8 cellular contexts compared by ENCODE assay signal in the genomic region with DNA sequence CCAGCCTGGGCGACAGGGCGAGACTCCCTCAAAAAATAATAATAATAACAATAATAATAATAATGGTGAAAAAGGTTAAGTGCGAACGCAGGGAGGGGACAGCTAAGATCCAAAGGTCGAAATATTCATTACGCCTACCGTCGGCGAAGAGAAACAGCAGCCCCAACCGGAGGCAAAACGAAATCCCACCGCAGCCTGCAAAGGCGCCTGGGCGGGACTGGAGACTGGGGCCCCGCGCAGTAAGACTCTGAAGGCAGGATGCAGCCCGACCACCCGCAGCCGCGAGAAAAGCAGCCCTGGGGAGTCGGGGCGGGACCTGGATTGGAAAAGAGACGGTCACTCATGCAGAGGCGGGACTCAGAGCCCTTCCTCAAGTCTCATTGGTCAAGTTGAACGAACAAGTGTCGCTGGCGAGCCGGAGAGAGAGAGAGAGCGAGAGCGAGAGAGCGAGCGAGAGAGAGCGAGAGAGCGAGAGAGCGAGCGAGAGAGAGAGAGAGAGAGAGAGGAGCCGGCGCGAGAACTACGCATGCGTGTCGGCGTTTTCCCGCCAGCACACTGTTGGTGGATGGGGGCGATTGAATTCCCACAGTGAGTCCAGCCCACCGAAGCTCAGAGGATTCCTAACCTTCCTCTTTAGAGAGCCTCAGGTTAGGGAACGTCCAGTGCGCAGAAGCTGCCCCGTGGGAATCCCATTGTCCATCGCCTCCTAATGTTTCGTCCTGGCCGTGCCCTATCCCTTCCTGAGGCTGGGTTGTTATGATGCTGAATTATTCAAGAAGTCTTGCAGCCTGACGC. TPM values are rescaled to one million over a fixed set of nuclear protein-coding genes. Genes with fewer than 3 reads are reported as not detected.
DNase-seq lines count a peak whose midpoint lies in the region; ATAC-seq and TF ChIP-seq lines count a peak whose summit lies in the region.

No MANE protein-coding gene starts in this region.

- 1% methylated on average over 26 of the region's 53 CpGs for WGBS in right lobe of liver (ENCODE audit: insufficient coverage, low coverage, low lambda C conversion rate, missing lambda C conversion rate)

- peaks cover 5% of the 10 kb centered on the region for H3K27me3 Mint-ChIP-seq in CD4-positive, alpha-beta T cell

- TF ChIP-seq CTCF in CD4-positive, alpha-beta T cell (IDR thresholded peaks at IDR 0.05): peak; percentile 56
- TF ChIP-seq CTCF in right lobe of liver (IDR thresholded peaks at IDR 0.05): peak in 1 of 4 donors; percentile 91

- no peaks in the 10 kb centered on the region for H3K9me3 Mint-ChIP-seq in CD4-positive, alpha-beta T cell

- peak overlapping the region; percentile 66 for H3K27ac ChIP-seq in CD4-positive, alpha-beta T cell (ENCODE audit: low read depth, low read length)
- peak overlapping the region; percentile 77 to 89 (median 85) for H3K27ac ChIP-seq in right lobe of liver

- CTCF ChIA-PET in CD4-positive, alpha-beta T cell (lab: Charles Lee): interaction anchor here (0.9 to 2.2 kb wide), 11 partner anchors 17 to 160 kb away, joined by 3 to 11 read pairs (median 5); a partner anchor contains a TSS

- POLR2A ChIA-PET in CD4-positive, alpha-beta T cell (lab: Charles Lee): interaction anchor here (0.6 to 2.3 kb wide), 16 partner anchors 11 to 363 kb away, joined by 3 to 22 read pairs (median 4); a partner anchor contains a TSS

- ATAC-seq in CD4-positive, alpha-beta T cell (ENCODE audit: poor library complexity): peak; percentile 92
- ATAC-seq in GM19395 (IDR thresholded peaks at IDR 0.05; ENCODE audit: unreplicated experiment) (peak; percentile 83), HG03558 (IDR thresholded peaks at IDR 0.05; ENCODE audit: extremely low read depth, unreplicated experiment) (peak; percentile 66), right lobe of liver (peak; percentile 89 to 94 (median 94))

- H3K4me1 ChIP-seq in right lobe of liver: peaks cover 0 to 12% (median 2%) of the 10 kb centered on the region in 4 donors

- peaks cover 11% of the 10 kb centered on the region for H3K36me3 Mint-ChIP-seq in CD4-positive, alpha-beta T cell (ENCODE audit: low read depth)

- H3K27me3 ChIP-seq in CD4-positive, alpha-beta T cell (ENCODE audit: control insufficient read depth, insufficient read depth, low read length): no peaks in the 10 kb centered on the region
- no peaks in the 10 kb centered on the region for H3K27me3 ChIP-seq in right lobe of liver

- no peaks in the 10 kb centered on the region for H3K36me3 ChIP-seq in right lobe of liver

- no peaks in the 10 kb centered on the region for H3K9me3 ChIP-seq in CD4-positive, alpha-beta T cell (ENCODE audit: control insufficient read depth, low read length)
- H3K9me3 ChIP-seq in right lobe of liver: peaks cover 0 to 2% (median 0%) of the 10 kb centered on the region in 4 donors

- peak; percentile 83 to 96 (median 90) for DNase-seq in CD4-positive, alpha-beta T cell
- DNase-seq in NCI-H748 (lab: John Stamatoyannopoulos, UW; ENCODE audit: unreplicated experiment): peak; percentile 100
- DNase-seq in activated CD4-positive, alpha-beta T cell treated with anti-CD3 and anti-CD28 coated beads, Interleukin-2, amount 50 U/mL, for 24 hours (ENCODE audit: low read depth in 1 of 2, low spot score in 1 of 2): peak; percentile 76 to 91
- peak; percentile 98 to 99 for DNase-seq in dermis microvascular lymphatic vessel endothelial cell (ENCODE audit: low read depth in 2 of 2)
- peak; percentile 95 to 98 (median 98) for DNase-seq in right lobe of liver
- DNase-seq in stimulated activated CD4-positive, alpha-beta T cell treated with anti-CD3 and anti-CD28 coated beads, Interleukin-4, amount 100 ng/mL, for 24 hours: peak; percentile 92

- peaks cover 47% of the 10 kb centered on the region for H3K4me1 Mint-ChIP-seq in CD4-positive, alpha-beta T cell (ENCODE audit: low read depth)

- peak overlapping the region; percentile 96 for H3K27ac Mint-ChIP-seq in CD4-positive, alpha-beta T cell

- peak overlapping the region; percentile 90 for H3K4me3 Mint-ChIP-seq in CD4-positive, alpha-beta T cell

- intact Hi-C loops in CD4-positive, alpha-beta T cell (cut with DNase I, micrococcal nuclease): loop anchor here (1.0 to 5.0 kb wide), 4 partner anchors 17 to 67 kb away; a partner anchor contains a TSS
- intact Hi-C loops in right lobe of liver (cut with DNase I): no loop called here

- peak; percentile 89 for TF ChIP-seq POLR2A in right lobe of liver (IDR thresholded peaks at IDR 0.05)

- H3K4me3 ChIP-seq in right lobe of liver: peak overlapping the region; percentile 58 to 72 (median 64)

RNA-seq across cellular contexts. Expression of a gene that starts 10.7 kb away (rescaled TPM):
- 1 to 10 TPM; 6.6 to 8.3 TPM for total RNA-seq in CD4-positive, alpha-beta T cell
- total RNA-seq in dermis microvascular lymphatic vessel endothelial cell (3.0 and 4.2 TPM in 2 replicates), right lobe of liver (10 to 100 TPM in 2 of 6 experiments, 1 to 10 TPM in 4; 7.2 to 13.0 (median 9.6) TPM)

RNA-seq across cellular contexts. Expression of a gene that starts 17.6 kb away (rescaled TPM):
- 10 to 100 TPM; 54.8 to 55.6 TPM for total RNA-seq in CD4-positive, alpha-beta T cell
- total RNA-seq in dermis microvascular lymphatic vessel endothelial cell (24.8 and 46.4 TPM in 2 replicates), right lobe of liver (10 to 100 TPM; 27.9 to 63.4 (median 29.2) TPM)

RNA-seq across cellular contexts. Expression of a gene that starts 28.7 kb away (rescaled TPM):
- total RNA-seq in CD4-positive, alpha-beta T cell: 10 to 100 TPM; 48.1 to 49.8 TPM
- total RNA-seq in dermis microvascular lymphatic vessel endothelial cell (13.6 and 23.4 TPM in 2 replicates), right lobe of liver (10 to 100 TPM; 10.4 to 29.2 (median 20.2) TPM)

RNA-seq across cellular contexts. Expression of a gene that starts 32.7 kb away (rescaled TPM):
- 1 to 10 TPM; 1.3 to 1.8 TPM for total RNA-seq in CD4-positive, alpha-beta T cell
- total RNA-seq in dermis microvascular lymphatic vessel endothelial cell: 0.38 and 0.51 TPM in 2 replicates
- total RNA-seq in right lobe of liver: 1 to 10 TPM in 4 of 6 experiments, under 1 TPM in 2; 0.56 to 1.6 (median 1.2) TPM

RNA-seq across cellular contexts. Expression of a gene that starts 36.1 kb away (rescaled TPM):
- total RNA-seq in CD4-positive, alpha-beta T cell: 10 to 100 TPM; 19.9 to 20.7 TPM
- 32.7 and 36.1 TPM in 2 replicates for total RNA-seq in dermis microvascular lymphatic vessel endothelial cell
- 10 to 100 TPM; 20.0 to 50.7 (median 23.9) TPM for total RNA-seq in right lobe of liver

Comparison
In these comparisons a context has a peak if more than half of its experiments do, and no peak if none do; other contexts are left out.
1. Peak in every context shown above with its lines: DNase-seq, ATAC-seq, H3K4me3 ChIP-seq and H3K27ac ChIP-seq.
2. intact Hi-C loops: an anchor here in CD4-positive, alpha-beta T cell (1.0 to 5.0 kb wide); none called in right lobe of liver.